Comparison of ENCODE assay signal across 7 cellular contexts in genomic region chr1:152685823-152686222, GRCh38. TPM values are rescaled to one million over a fixed set of nuclear protein-coding genes. Genes with fewer than 3 reads are reported as not detected.
"Had no signal": no experiment of that assay in that cellular context is flagged by ENCODE, and none has a peak within 500 bp of the region (broad histone marks: within the 10 kb centered on the region; RNA-seq: fewer than 3 reads in every experiment).

TSS of gene LCE2B (plus strand) at chr1:152686123. CDS start at chr1:152686844, 721 bp downstream.

RNA-seq across cellular contexts. Expression of gene LCE2B, which starts in this region (rescaled TPM):
- total RNA-seq: GM23248, GM23338, H1, H4, H7, H9, HFFc6 had no signal
